ENCODE assay signal across 8 cellular contexts in genomic region chr6:158231551-158232444, GRCh38.
A peak's percentile ranks its signal among the peaks of the same experiment; 100 is the strongest.
DNase-seq lines count a peak whose midpoint lies in the region; ATAC-seq and TF ChIP-seq lines count a peak whose summit lies in the region.

No MANE protein-coding gene starts in this region.

- ATAC-seq in GM19438 (IDR thresholded peaks at IDR 0.05; ENCODE audit: low read depth, unreplicated experiment) = peak; percentile 61
- peak; percentile 63 for ATAC-seq in HG03571 (IDR thresholded peaks at IDR 0.05; ENCODE audit: unreplicated experiment)
- peak; percentile 90 for ATAC-seq in Panc1
- peak; percentile 76 to 88 (median 86) for ATAC-seq in natural killer cell

- H3K36me3 ChIP-seq in CD4-positive, alpha-beta memory T cell (ENCODE audit: insufficient read depth, low read length) = no peaks in the 10 kb centered on the region
- H3K36me3 ChIP-seq in Panc1 (ENCODE audit: control insufficient read depth, insufficient read depth, low read length) = no peaks in the 10 kb centered on the region
- no peaks in the 10 kb centered on the region for H3K36me3 ChIP-seq in stomach smooth muscle (ENCODE audit: control insufficient read depth in 2 of 2, insufficient read depth in 2 of 2, low read length in 2 of 2)

- POLR2A ChIA-PET in CD4-positive, alpha-beta memory T cell (lab: Charles Lee; ENCODE audit: partially characterized antibody) = interaction anchor here (0.6 to 1.8 kb wide), 7 partner anchors 10 to 831 kb away, joined by 3 to 6 read pairs (median 4); no protein-coding TSS in a partner anchor
- POLR2A ChIA-PET in Panc1 (lab: Charles Lee) = no interaction called here

- H3K4me3 Mint-ChIP-seq in CD4-positive, alpha-beta memory T cell = peak overlapping the region; percentile 87 to 93 (median 91)
- peak overlapping the region; percentile 80 for H3K4me3 Mint-ChIP-seq in activated T-helper 1 cell treated with anti-CD3 and anti-CD28 coated beads, Interleukin-12 subunit alpha, Interleukin-12 subunit beta, Interleukin-2, Interleukin-4 antibody, amounts not matched to agents 30 ng/mL and 10 ng/mL and 1 ng/mL, durations not matched to agents 14 hours and 24 hours and 36 hours
- H3K4me3 Mint-ChIP-seq in natural killer cell = peak overlapping the region; percentile 90

- peak overlapping the region; percentile 69 to 87 for H3K9ac ChIP-seq in stomach smooth muscle (ENCODE audit: low read length in 2 of 2)

- no TSS peak for BruUV-seq in Panc1 (replicated peaks; lab: Mats Ljungman, UMichigan)

- DNase-seq in CD4-positive, alpha-beta memory T cell = peak; percentile 70 to 77 (median 75)
- no peak for DNase-seq in Panc1 (ENCODE audit: low read depth, low spot score)
- peak; percentile 72 for DNase-seq in activated T-helper 1 cell treated with anti-CD3 and anti-CD28 coated beads, Interleukin-12 subunit alpha, Interleukin-12 subunit beta, Interleukin-2, Interleukin-4 antibody, amounts not matched to agents 30 ng/mL and 10 ng/mL and 1 ng/mL, durations not matched to agents 14 hours and 24 hours and 36 hours (ENCODE audit: low spot score)
- DNase-seq in fibroblast of mammary gland (ENCODE audit: low read depth) = no peak
- peak; percentile 74 for DNase-seq in natural killer cell

- peaks cover 0 to 6% of the 10 kb centered on the region in 2 donors for H3K36me3 Mint-ChIP-seq in CD4-positive, alpha-beta memory T cell
- H3K36me3 Mint-ChIP-seq in activated T-helper 1 cell treated with anti-CD3 and anti-CD28 coated beads, Interleukin-12 subunit alpha, Interleukin-12 subunit beta, Interleukin-2, Interleukin-4 antibody, amounts not matched to agents 30 ng/mL and 10 ng/mL and 1 ng/mL, durations not matched to agents 14 hours and 24 hours and 36 hours (ENCODE audit: low read depth) = peaks cover 4% of the 10 kb centered on the region
- H3K36me3 Mint-ChIP-seq in natural killer cell = no peaks in the 10 kb centered on the region

- H3K27me3 Mint-ChIP-seq in CD4-positive, alpha-beta memory T cell = no peaks in the 10 kb centered on the region
- peaks cover 2% of the 10 kb centered on the region for H3K27me3 Mint-ChIP-seq in activated T-helper 1 cell treated with anti-CD3 and anti-CD28 coated beads, Interleukin-12 subunit alpha, Interleukin-12 subunit beta, Interleukin-2, Interleukin-4 antibody, amounts not matched to agents 30 ng/mL and 10 ng/mL and 1 ng/mL, durations not matched to agents 14 hours and 24 hours and 36 hours (ENCODE audit: insufficient read depth)
- no peaks in the 10 kb centered on the region for H3K27me3 Mint-ChIP-seq in natural killer cell (ENCODE audit: low read depth in 2 of 2)

- H3K9me3 ChIP-seq in CD4-positive, alpha-beta memory T cell (ENCODE audit: control insufficient read depth in 1 of 2, low read length in 2 of 2) = no peaks in the 10 kb centered on the region
- H3K9me3 ChIP-seq in Panc1 (ENCODE audit: control insufficient read depth, insufficient read depth, low read depth, low read length) = no peaks in the 10 kb centered on the region
- H3K9me3 ChIP-seq in stomach smooth muscle (ENCODE audit: control insufficient read depth in 2 of 2, low read length in 2 of 2) = no peaks in the 10 kb centered on the region

- peak overlapping the region; percentile 52 for H3K27ac ChIP-seq in CD4-positive, alpha-beta memory T cell (ENCODE audit: low read depth, low read length)
- H3K27ac ChIP-seq in Panc1 (ENCODE audit: low read length) (peak overlapping the region; percentile 98), stomach smooth muscle (ENCODE audit: low read length) (peak overlapping the region; percentile 84)

- H3K27me3 ChIP-seq in CD4-positive, alpha-beta memory T cell (ENCODE audit: insufficient read depth, low read length) = no peaks in the 10 kb centered on the region
- H3K27me3 ChIP-seq in Panc1 (ENCODE audit: control insufficient read depth, insufficient read depth, low read length) (no peaks in the 10 kb centered on the region), stomach smooth muscle (ENCODE audit: control insufficient read depth in 1 of 2, insufficient read depth in 2 of 2, low read length in 2 of 2) (no peaks in the 10 kb centered on the region)

- H3K4me1 ChIP-seq in CD4-positive, alpha-beta memory T cell (ENCODE audit: insufficient read depth, low read length) = peaks cover 28% of the 10 kb centered on the region
- peaks cover 15% of the 10 kb centered on the region for H3K4me1 ChIP-seq in Panc1 (ENCODE audit: control insufficient read depth, insufficient read depth, low read length)
- H3K4me1 ChIP-seq in stomach smooth muscle (ENCODE audit: control insufficient read depth, insufficient read depth, low read length) = peaks cover 21% of the 10 kb centered on the region

- H3K27ac Mint-ChIP-seq in CD4-positive, alpha-beta memory T cell = peak overlapping the region; percentile 84 to 97 (median 94)
- peak overlapping the region; percentile 67 for H3K27ac Mint-ChIP-seq in activated T-helper 1 cell treated with anti-CD3 and anti-CD28 coated beads, Interleukin-12 subunit alpha, Interleukin-12 subunit beta, Interleukin-2, Interleukin-4 antibody, amounts not matched to agents 30 ng/mL and 10 ng/mL and 1 ng/mL, durations not matched to agents 14 hours and 24 hours and 36 hours
- peak overlapping the region; percentile 85 to 87 for H3K27ac Mint-ChIP-seq in natural killer cell

- H3K4me1 Mint-ChIP-seq in CD4-positive, alpha-beta memory T cell = peaks cover 29 to 45% (median 35%) of the 10 kb centered on the region in 4 donors
- H3K4me1 Mint-ChIP-seq in activated T-helper 1 cell treated with anti-CD3 and anti-CD28 coated beads, Interleukin-12 subunit alpha, Interleukin-12 subunit beta, Interleukin-2, Interleukin-4 antibody, amounts not matched to agents 30 ng/mL and 10 ng/mL and 1 ng/mL, durations not matched to agents 14 hours and 24 hours and 36 hours (ENCODE audit: low read depth) = peaks cover 26% of the 10 kb centered on the region
- peaks cover 22 to 30% of the 10 kb centered on the region in 2 donors for H3K4me1 Mint-ChIP-seq in natural killer cell

- H3K4me3 ChIP-seq in CD4-positive, alpha-beta memory T cell (ENCODE audit: low read length in 2 of 2) = peak overlapping the region; percentile 32 to 87
- H3K4me3 ChIP-seq in Panc1 (ENCODE audit: low read depth in 2 of 2, low read length in 2 of 2) = peak overlapping the region; percentile 78 to 88
- peak overlapping the region; percentile 72 for H3K4me3 ChIP-seq in fibroblast of mammary gland (ENCODE audit: control insufficient read depth, low read depth, low read length)
- H3K4me3 ChIP-seq in stomach smooth muscle (ENCODE audit: low read length in 2 of 2) = peak overlapping the region; percentile 59 to 88

- TF ChIP-seq CTCF in Panc1 (IDR thresholded peaks at IDR 0.05) (no peak), fibroblast of mammary gland (conservative IDR thresholded peaks at IDR 0.05; ENCODE audit: control insufficient read depth, insufficient read depth, low read depth, low read length) (no peak), natural killer cell (IDR thresholded peaks at IDR 0.05) (no peak)

- intact Hi-C loops in CD4-positive, alpha-beta memory T cell (cut with micrococcal nuclease) = loop anchor here (2.0 kb wide), 2 partner anchors 59 to 327 kb away; no protein-coding TSS in a partner anchor
- intact Hi-C loops in Panc1 (cut with micrococcal nuclease; ENCODE audit: unreplicated experiment) = no loop called here
- intact Hi-C loops in activated T-helper 1 cell treated with anti-CD3 and anti-CD28 coated beads, Interleukin-12 subunit alpha, Interleukin-12 subunit beta, Interleukin-2, Interleukin-4 antibody, amounts not matched to agents 30 ng/mL and 10 ng/mL and 1 ng/mL, durations not matched to agents 14 hours and 24 hours and 36 hours (cut with micrococcal nuclease) = loop anchor here (1.0 to 5.0 kb wide), 6 partner anchors 17 to 416 kb away; partner anchors contain the start of gene TMEM181
- intact Hi-C loops in natural killer cell (cut with micrococcal nuclease) = loop anchor here (1.0 to 5.0 kb wide), 3 partner anchors 41 to 329 kb away; partner anchors contain the start of gene TMEM181

- in situ Hi-C loops in Panc1 (cut with HindIII; ENCODE audit: low pct_unique_long_range_greater_than_20kb, low sequenced_read_pairs) = no loop called here

- CTCF ChIA-PET in CD4-positive, alpha-beta memory T cell (lab: Charles Lee; ENCODE audit: partially characterized antibody) = interaction anchor here (1.2 to 1.3 kb wide), 2 partner anchors 10 to 11 kb away, joined by 4 to 8 read pairs; no protein-coding TSS in a partner anchor
- CTCF ChIA-PET in Panc1 (lab: Charles Lee) = interaction anchor here (1.2 kb wide), 1 partner anchor 18 kb away, joined by 3 read pairs; no protein-coding TSS in a partner anchor

- H3K9me3 Mint-ChIP-seq in CD4-positive, alpha-beta memory T cell = no peaks in the 10 kb centered on the region
- no peaks in the 10 kb centered on the region for H3K9me3 Mint-ChIP-seq in activated T-helper 1 cell treated with anti-CD3 and anti-CD28 coated beads, Interleukin-12 subunit alpha, Interleukin-12 subunit beta, Interleukin-2, Interleukin-4 antibody, amounts not matched to agents 30 ng/mL and 10 ng/mL and 1 ng/mL, durations not matched to agents 14 hours and 24 hours and 36 hours
- H3K9me3 Mint-ChIP-seq in natural killer cell = no peaks in the 10 kb centered on the region

Comparison
In these comparisons a context has a peak if more than half of its experiments do, and no peak if none do; other contexts are left out.
1. DNase-seq: peak in CD4-positive, alpha-beta memory T cell (5 of 5), activated T-helper 1 cell treated with anti-CD3 and anti-CD28 coated beads, Interleukin-12 subunit alpha, Interleukin-12 subunit beta, Interleukin-2, Interleukin-4 antibody, amounts not matched to agents 30 ng/mL and 10 ng/mL and 1 ng/mL, durations not matched to agents 14 hours and 24 hours and 36 hours (single experiment) and natural killer cell (single experiment); none in Panc1 (single experiment) and fibroblast of mammary gland (single experiment).
2. Peak in every context shown above with its lines, with median percentiles within 50 percentile points of each other: H3K27ac ChIP-seq, H3K4me3 ChIP-seq, H3K27ac Mint-ChIP-seq, H3K4me3 Mint-ChIP-seq and ATAC-seq.